ENCODE assay signal across 8 cellular contexts in the genomic region with DNA sequence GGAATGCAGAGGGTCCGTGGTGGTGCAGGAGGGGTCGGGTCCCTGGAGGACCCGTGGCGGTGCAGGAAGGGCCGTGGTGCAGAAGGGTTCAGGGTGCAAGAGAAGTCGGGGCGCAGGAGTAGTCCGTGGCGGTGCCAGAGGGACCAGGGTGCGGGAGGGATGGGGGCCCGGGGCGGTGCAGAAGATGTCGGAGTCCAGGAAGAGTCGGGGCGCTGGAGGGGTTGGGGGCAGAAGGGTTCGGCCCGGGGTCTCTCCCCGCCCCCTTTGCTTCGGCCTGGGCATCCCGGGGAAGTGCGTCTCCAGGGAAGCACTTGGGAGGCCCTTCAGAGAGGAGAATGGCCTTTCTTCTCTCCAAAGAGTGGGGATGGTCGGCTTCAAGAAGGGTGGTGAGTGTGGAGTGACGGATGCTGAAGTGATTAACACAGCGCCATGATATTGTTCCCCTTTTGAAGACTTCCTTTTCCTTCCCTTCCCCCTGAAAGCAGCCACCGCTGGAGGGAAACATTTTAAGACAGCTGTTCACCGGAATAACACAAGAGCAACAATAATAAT. TPM values are rescaled to one million over a fixed set of nuclear protein-coding genes. Genes with fewer than 3 reads are reported as not detected.
DNase-seq lines count a peak whose midpoint lies in the region; ATAC-seq and TF ChIP-seq lines count a peak whose summit lies in the region.

No MANE protein-coding gene starts in this region.

- H3K27me3 ChIP-seq in sigmoid colon = no peaks in the 10 kb centered on the region

- peaks cover 0 to 36% (median 25%) of the 10 kb centered on the region in 4 donors for H3K4me1 ChIP-seq in sigmoid colon

- TF ChIP-seq POLR2A in sigmoid colon (IDR thresholded peaks at IDR 0.05) = no peak

- no peaks in the 10 kb centered on the region for H3K9me3 ChIP-seq in sigmoid colon

- H3K27me3 Mint-ChIP-seq in activated CD4-positive, alpha-beta memory T cell treated with anti-CD3 and anti-CD28 coated beads for 36 hours = no peaks in the 10 kb centered on the region

- DNase-seq in activated CD4-positive, alpha-beta memory T cell treated with anti-CD3 and anti-CD28 coated beads for 36 hours = no peak
- DNase-seq in left cardiac atrium (no peak), sigmoid colon (no peak), NCI-H510A treated with DMSO at 0.1 percent for 48 hours (lab: John Stamatoyannopoulos, UW) (no peak), NK-92 (lab: John Stamatoyannopoulos, UW; ENCODE audit: unreplicated experiment) (no peak)

- no peaks in the 10 kb centered on the region for H3K9me3 Mint-ChIP-seq in activated CD4-positive, alpha-beta memory T cell treated with anti-CD3 and anti-CD28 coated beads for 36 hours

- no peak for TF ChIP-seq EP300 in sigmoid colon (IDR thresholded peaks at IDR 0.05)

- peaks cover 25% of the 10 kb centered on the region for H3K36me3 Mint-ChIP-seq in activated CD4-positive, alpha-beta memory T cell treated with anti-CD3 and anti-CD28 coated beads for 36 hours

- peak; percentile 7 for ATAC-seq in HG03135 (IDR thresholded peaks at IDR 0.05; ENCODE audit: unreplicated experiment)
- peak; percentile 11 to 14 for ATAC-seq in left cardiac atrium
- no peak for ATAC-seq in activated CD4-positive, CD25-positive, alpha-beta regulatory T cell treated with anti-CD3 and anti-CD28 coated beads, Interleukin-2, amount 50 U/mL, for 24 hours

- TF ChIP-seq CTCF in GM12875 (IDR thresholded peaks at IDR 0.05; ENCODE audit: borderline replicate concordance, insufficient read depth, low read depth, low read length) = no peak
- no peak for TF ChIP-seq CTCF in sigmoid colon (IDR thresholded peaks at IDR 0.05)

- peak overlapping the region; percentile 93 to 100 (median 98) for H3K27ac ChIP-seq in sigmoid colon

- intact Hi-C loops in activated CD4-positive, alpha-beta memory T cell treated with anti-CD3 and anti-CD28 coated beads for 36 hours (cut with micrococcal nuclease) = no loop called here
- intact Hi-C loops in left cardiac atrium (cut with DNase I) = no loop called here
- intact Hi-C loops in sigmoid colon (cut with DNase I) = no loop called here

- H3K4me3 ChIP-seq in GM12875 (ENCODE audit: low read depth, low read length) (peak overlapping the region; percentile 93), sigmoid colon (peak overlapping the region; percentile 82 to 96 (median 92))

- peak overlapping the region; percentile 93 for H3K27ac Mint-ChIP-seq in activated CD4-positive, alpha-beta memory T cell treated with anti-CD3 and anti-CD28 coated beads for 36 hours

- 1 to 2% methylated on average over 26 of the region's 26 CpGs for WGBS in sigmoid colon, 2 donors

- CTCF ChIA-PET in activated CD4-positive, alpha-beta memory T cell treated with anti-CD3 and anti-CD28 coated beads for 36 hours (lab: Charles Lee) = interaction anchor here (1.1 kb wide), 1 partner anchor 53 kb away, joined by 3 read pairs; no protein-coding TSS in a partner anchor

- H3K4me3 Mint-ChIP-seq in activated CD4-positive, alpha-beta memory T cell treated with anti-CD3 and anti-CD28 coated beads for 36 hours = peak overlapping the region; percentile 92

- POLR2A ChIA-PET in activated CD4-positive, alpha-beta memory T cell treated with anti-CD3 and anti-CD28 coated beads for 36 hours (lab: Charles Lee) = interaction anchor here (1.7 to 2.5 kb wide), 2 partner anchors 8 to 69 kb away, joined by 7 to 11 read pairs; a partner anchor contains a TSS

- H3K36me3 ChIP-seq in sigmoid colon = peaks cover 0 to 23% (median 0%) of the 10 kb centered on the region in 4 donors

- peaks cover 82% of the 10 kb centered on the region for H3K4me1 Mint-ChIP-seq in activated CD4-positive, alpha-beta memory T cell treated with anti-CD3 and anti-CD28 coated beads for 36 hours (ENCODE audit: low read depth)

RNA-seq across cellular contexts. Expression of a gene that starts 1.0 kb away (rescaled TPM):
- 10 to 100 TPM; 18.1 to 19.4 TPM for total RNA-seq in activated CD4-positive, alpha-beta memory T cell treated with anti-CD3 and anti-CD28 coated beads for 36 hours
- total RNA-seq in left cardiac atrium (10 to 100 TPM; 23.2 to 33.9 TPM), sigmoid colon (10 to 100 TPM in 3 of 4 donors, 1 to 10 TPM in 1; 9.6 to 25.5 (median 18.6) TPM)
- 10 to 100 TPM in 1 of 3 donors, 1 to 10 TPM in 2; 5.4 to 10.6 (median 7.2) TPM for polyA plus RNA-seq in sigmoid colon

RNA-seq across cellular contexts. Expression of a gene that starts 8.3 kb away (rescaled TPM):
- 10 to 100 TPM; 83.1 to 83.8 TPM for total RNA-seq in activated CD4-positive, alpha-beta memory T cell treated with anti-CD3 and anti-CD28 coated beads for 36 hours
- total RNA-seq in left cardiac atrium (10 to 100 TPM; 18.4 to 29.8 TPM), sigmoid colon (10 to 100 TPM; 22.4 to 35.8 (median 32.1) TPM)
- 100 to 1,000 TPM in 2 of 3 donors, 10 to 100 TPM in 1; 91.3 to 223 (median 100) TPM for polyA plus RNA-seq in sigmoid colon

RNA-seq across cellular contexts. Expression of a gene that starts 31.5 kb away (rescaled TPM):
- total RNA-seq in activated CD4-positive, alpha-beta memory T cell treated with anti-CD3 and anti-CD28 coated beads for 36 hours = not detected
- total RNA-seq in left cardiac atrium (not detected), sigmoid colon (not detected)
- not detected for polyA plus RNA-seq in sigmoid colon

Comparison
In these comparisons a context has a peak if more than half of its experiments do, and no peak if none do; other contexts are left out.
1. ATAC-seq: peak in HG03135 (single experiment) and left cardiac atrium (2 of 2); none in activated CD4-positive, CD25-positive, alpha-beta regulatory T cell treated with anti-CD3 and anti-CD28 coated beads, Interleukin-2, amount 50 U/mL, for 24 hours (0 of 2).